Comparison of ENCODE assay signal across 25 cellular contexts in genomic region chr7:130867581-130868136, GRCh38.
DNase-seq lines count a peak whose midpoint lies in the region; ATAC-seq lines count a peak whose summit lies in the region.
"Had no signal": no experiment of that assay in that cellular context is flagged by ENCODE, and none has a peak within 500 bp of the region (broad histone marks: within the 10 kb centered on the region; RNA-seq: fewer than 3 reads in every experiment).

No MANE protein-coding gene starts in this region.

- H3K9me3 Mint-ChIP-seq in activated T-cell treated with anti-CD3 and anti-CD28 coated beads, Interleukin-2, amount 50 U/mL, for 24 hours: peaks cover 11% of the 10 kb centered on the region
- H3K9me3 Mint-ChIP-seq in stimulated activated effector memory CD8-positive, alpha-beta T cell treated with anti-CD3 and anti-CD28 coated beads, Interleukin-12 subunit alpha, Interleukin-12 subunit beta, amount 100 ng/mL, for 72 hours: peaks cover 6% of the 10 kb centered on the region

- peak overlapping the region; percentile 87 for H3K27ac Mint-ChIP-seq in activated T-cell treated with anti-CD3 and anti-CD28 coated beads, Interleukin-2, amount 50 U/mL, for 24 hours
- peak overlapping the region; percentile 23 for H3K27ac Mint-ChIP-seq in stimulated activated effector memory CD8-positive, alpha-beta T cell treated with anti-CD3 and anti-CD28 coated beads, Interleukin-12 subunit alpha, Interleukin-12 subunit beta, amount 100 ng/mL, for 72 hours

- H3K27me3 ChIP-seq in esophagus (ENCODE audit: control insufficient read depth in 1 of 2, insufficient read depth in 2 of 2, low read length in 2 of 2): no peaks in the 10 kb centered on the region
- H3K27me3 ChIP-seq in MG63: no peaks in the 10 kb centered on the region
- H3K27me3 ChIP-seq: ascending aorta, BLaER1, stomach, transverse colon had no signal

- peak overlapping the region; percentile 9 to 33 for H3K27ac ChIP-seq in esophagus (ENCODE audit: low read depth in 2 of 2, low read length in 1 of 2)
- H3K27ac ChIP-seq: ascending aorta, BLaER1, transverse colon, VCaP had no signal

- H3K4me1 ChIP-seq in esophagus (ENCODE audit: control insufficient read depth in 2 of 2, insufficient read depth in 2 of 2, low read length in 1 of 2): peaks cover 0 to 7% of the 10 kb centered on the region in 2 donors
- H3K4me1 ChIP-seq: ascending aorta, BLaER1, transverse colon had no signal

- peaks cover 18% of the 10 kb centered on the region for H3K4me1 Mint-ChIP-seq in activated T-cell treated with anti-CD3 and anti-CD28 coated beads, Interleukin-2, amount 50 U/mL, for 24 hours (ENCODE audit: low read depth)
- peaks cover 25% of the 10 kb centered on the region for H3K4me1 Mint-ChIP-seq in stimulated activated effector memory CD8-positive, alpha-beta T cell treated with anti-CD3 and anti-CD28 coated beads, Interleukin-12 subunit alpha, Interleukin-12 subunit beta, amount 100 ng/mL, for 72 hours

- no peaks in the 10 kb centered on the region for H3K9me3 ChIP-seq in esophagus (ENCODE audit: control insufficient read depth in 2 of 2, insufficient read depth in 1 of 2, low read depth in 1 of 2, low read length in 1 of 2)
- no peaks in the 10 kb centered on the region for H3K9me3 ChIP-seq in MG63
- H3K9me3 ChIP-seq: ascending aorta, SK-N-SH, stomach, transverse colon had no signal

- H3K4me3 Mint-ChIP-seq in activated T-cell treated with anti-CD3 and anti-CD28 coated beads, Interleukin-2, amount 50 U/mL, for 24 hours: no peak overlapping the region
- no peak overlapping the region for H3K4me3 Mint-ChIP-seq in stimulated activated effector memory CD8-positive, alpha-beta T cell treated with anti-CD3 and anti-CD28 coated beads, Interleukin-12 subunit alpha, Interleukin-12 subunit beta, amount 100 ng/mL, for 72 hours
- H3K4me3 Mint-ChIP-seq: central memory CD8-positive, alpha-beta T cell had no signal

- H3K27me3 Mint-ChIP-seq in activated T-cell treated with anti-CD3 and anti-CD28 coated beads, Interleukin-2, amount 50 U/mL, for 24 hours: no peaks in the 10 kb centered on the region
- H3K27me3 Mint-ChIP-seq: central memory CD8-positive, alpha-beta T cell; IgD-negative memory B cell had no signal

- DNase-seq in activated T-cell treated with anti-CD3 and anti-CD28 coated beads, Interleukin-2, amount 50 U/mL, for 24 hours: no peak
- DNase-seq in activated T-cell treated with anti-CD3 and anti-CD28 coated beads for 4 hours (no peak), HCEC 1CT (peak; percentile 2), NCI-H1048 (lab: John Stamatoyannopoulos, UW) (no peak), MG63 (no peak)
- DNase-seq in stimulated activated effector memory CD8-positive, alpha-beta T cell treated with anti-CD3 and anti-CD28 coated beads, Interleukin-12 subunit alpha, Interleukin-12 subunit beta, amount 100 ng/mL, for 72 hours (ENCODE audit: low spot score in 2 of 2): no peak
- DNase-seq in stimulated activated CD4-positive, alpha-beta T cell treated with anti-CD3 and anti-CD28 coated beads, Interleukin-4, amount 100 ng/mL, for 4 hours: no peak
- DNase-seq: activated CD4-positive, alpha-beta T cell treated with anti-CD3 and anti-CD28 coated beads, Interleukin-2, amount 50 U/mL, for 4 hours; activated naive CD4-positive, alpha-beta T cell treated with Interleukin-2 at 50 U/mL for 16 hours; EL; GOT3; NCI-H1417 treated with DMSO at 0.1 percent for 48 hours; NCI-H2107; NCI-H510A treated with DMSO at 0.1 percent for 48 hours; SK-N-SH; stimulated activated CD4-positive, alpha-beta T cell treated with anti-CD3 and anti-CD28 coated beads, Interleukin-2, amount 100 ng/mL, for 48 hours; stomach; transverse colon had no signal

- H3K36me3 ChIP-seq in esophagus (ENCODE audit: control insufficient read depth in 2 of 2, insufficient read depth in 2 of 2, low read length in 1 of 2): peaks cover 0 to 4% of the 10 kb centered on the region in 2 donors
- peaks cover 68% of the 10 kb centered on the region for H3K36me3 ChIP-seq in MG63

- peaks cover 99% of the 10 kb centered on the region for H3K36me3 Mint-ChIP-seq in activated T-cell treated with anti-CD3 and anti-CD28 coated beads, Interleukin-2, amount 50 U/mL, for 24 hours (ENCODE audit: low read depth)
- no peaks in the 10 kb centered on the region for H3K36me3 Mint-ChIP-seq in stimulated activated effector memory CD8-positive, alpha-beta T cell treated with anti-CD3 and anti-CD28 coated beads, Interleukin-12 subunit alpha, Interleukin-12 subunit beta, amount 100 ng/mL, for 72 hours

- no peak for ATAC-seq in stimulated activated effector memory CD8-positive, alpha-beta T cell treated with anti-CD3 and anti-CD28 coated beads, Interleukin-12 subunit alpha, Interleukin-12 subunit beta, amount 100 ng/mL, for 72 hours

- no peak overlapping the region for H3K4me3 ChIP-seq in esophagus (ENCODE audit: low read depth in 1 of 2, low read length in 2 of 2)
- no peak overlapping the region for H3K4me3 ChIP-seq in MG63
- H3K4me3 ChIP-seq: ascending aorta, BLaER1, smooth muscle cell, stomach, transverse colon had no signal

- WGBS in esophagus, 2 donors: 36 to 42% methylated on average over 1 of the region's 1 CpG
